10 cellular contexts compared by ENCODE assay signal in genomic region chr5:39402140-39402539, GRCh38. TPM values are rescaled to one million over a fixed set of nuclear protein-coding genes. Genes with fewer than 3 reads are reported as not detected.
"Had no signal": no experiment of that assay in that cellular context is flagged by ENCODE, and none has a peak within 500 bp of the region (broad histone marks: within the 10 kb centered on the region; RNA-seq: fewer than 3 reads in every experiment).

No MANE protein-coding gene starts in this region.

RNA-seq across cellular contexts. Expression of gene DAB2, which starts 22.6 kb away (rescaled TPM):
- total RNA-seq: activated B cell treated with CpG ODN at 0.5 μM for 24 hours had no signal

RNA-seq across cellular contexts. Expression of gene C9, which starts 37.8 kb away (rescaled TPM):
- total RNA-seq: activated B cell treated with CpG ODN at 0.5 μM for 24 hours; activated CD8-positive, alpha-beta T cell treated with anti-CD3 and anti-CD28 coated beads for 36 hours; activated T-helper 17 cell treated with anti-CD3 and anti-CD28 coated beads, Interleukin-2, amount 50 U/mL, for 72 hours; epithelial cell of proximal tubule; foreskin keratinocyte; left cardiac atrium; naive thymus-derived CD8-positive, alpha-beta T cell; osteocyte; thyroid gland had no signal
- polyA plus RNA-seq: foreskin keratinocyte; heart right ventricle; naive thymus-derived CD8-positive, alpha-beta T cell had no signal
